In the genomic region with DNA sequence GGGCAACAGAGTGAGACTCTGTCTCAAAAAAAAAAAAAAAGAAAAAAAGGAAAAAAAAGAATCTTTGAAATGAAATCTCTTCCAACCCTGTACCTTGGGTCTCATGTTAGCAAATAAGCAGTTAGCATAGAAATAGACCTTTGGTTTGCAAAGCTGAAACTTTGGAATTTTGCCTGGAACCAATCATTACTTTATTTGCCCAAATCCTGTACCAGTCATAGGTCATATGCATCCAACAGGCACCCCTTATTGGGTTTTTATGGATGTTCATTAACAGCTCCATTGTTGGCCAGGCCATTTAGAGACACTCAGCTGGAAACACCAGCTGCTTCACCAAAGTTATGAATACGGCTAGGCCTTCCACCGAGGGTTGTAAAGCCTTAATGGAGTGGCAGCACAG, we compare ENCODE assay signal across 1 cellular context.
TF ChIP-seq lines count a peak whose summit lies in the region.

No MANE protein-coding gene starts in this region.

TF ChIP-seq in liver, 16 proteins besides CTCF, POLR2A, EP300 and RAD21 (continued from another document):
- TF ChIP-seq EGR1 (IDR thresholded peaks at IDR 0.05; ENCODE audit: low read depth in 2 of 2) (no peak), NR2F2 (IDR thresholded peaks at IDR 0.05) (no peak), FOXA2 (IDR thresholded peaks at IDR 0.05) (no peak), JUND (IDR thresholded peaks at IDR 0.05) (no peak), HNF4G (IDR thresholded peaks at IDR 0.05) (peak; percentile 72), RXRA (IDR thresholded peaks at IDR 0.05) (peak; percentile 45 to 53)
- TF ChIP-seq, protein P1, sequence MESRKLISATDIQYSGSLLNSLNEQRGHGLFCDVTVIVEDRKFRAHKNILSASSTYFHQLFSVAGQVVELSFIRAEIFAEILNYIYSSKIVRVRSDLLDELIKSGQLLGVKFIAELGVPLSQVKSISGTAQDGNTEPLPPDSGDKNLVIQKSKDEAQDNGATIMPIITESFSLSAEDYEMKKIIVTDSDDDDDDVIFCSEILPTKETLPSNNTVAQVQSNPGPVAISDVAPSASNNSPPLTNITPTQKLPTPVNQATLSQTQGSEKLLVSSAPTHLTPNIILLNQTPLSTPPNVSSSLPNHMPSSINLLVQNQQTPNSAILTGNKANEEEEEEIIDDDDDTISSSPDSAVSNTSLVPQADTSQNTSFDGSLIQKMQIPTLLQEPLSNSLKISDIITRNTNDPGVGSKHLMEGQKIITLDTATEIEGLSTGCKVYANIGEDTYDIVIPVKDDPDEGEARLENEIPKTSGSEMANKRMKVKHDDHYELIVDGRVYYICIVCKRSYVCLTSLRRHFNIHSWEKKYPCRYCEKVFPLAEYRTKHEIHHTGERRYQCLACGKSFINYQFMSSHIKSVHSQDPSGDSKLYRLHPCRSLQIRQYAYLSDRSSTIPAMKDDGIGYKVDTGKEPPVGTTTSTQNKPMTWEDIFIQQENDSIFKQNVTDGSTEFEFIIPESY (IDR thresholded peaks at IDR 0.05), result no peak
- TF ChIP-seq, protein P2, sequence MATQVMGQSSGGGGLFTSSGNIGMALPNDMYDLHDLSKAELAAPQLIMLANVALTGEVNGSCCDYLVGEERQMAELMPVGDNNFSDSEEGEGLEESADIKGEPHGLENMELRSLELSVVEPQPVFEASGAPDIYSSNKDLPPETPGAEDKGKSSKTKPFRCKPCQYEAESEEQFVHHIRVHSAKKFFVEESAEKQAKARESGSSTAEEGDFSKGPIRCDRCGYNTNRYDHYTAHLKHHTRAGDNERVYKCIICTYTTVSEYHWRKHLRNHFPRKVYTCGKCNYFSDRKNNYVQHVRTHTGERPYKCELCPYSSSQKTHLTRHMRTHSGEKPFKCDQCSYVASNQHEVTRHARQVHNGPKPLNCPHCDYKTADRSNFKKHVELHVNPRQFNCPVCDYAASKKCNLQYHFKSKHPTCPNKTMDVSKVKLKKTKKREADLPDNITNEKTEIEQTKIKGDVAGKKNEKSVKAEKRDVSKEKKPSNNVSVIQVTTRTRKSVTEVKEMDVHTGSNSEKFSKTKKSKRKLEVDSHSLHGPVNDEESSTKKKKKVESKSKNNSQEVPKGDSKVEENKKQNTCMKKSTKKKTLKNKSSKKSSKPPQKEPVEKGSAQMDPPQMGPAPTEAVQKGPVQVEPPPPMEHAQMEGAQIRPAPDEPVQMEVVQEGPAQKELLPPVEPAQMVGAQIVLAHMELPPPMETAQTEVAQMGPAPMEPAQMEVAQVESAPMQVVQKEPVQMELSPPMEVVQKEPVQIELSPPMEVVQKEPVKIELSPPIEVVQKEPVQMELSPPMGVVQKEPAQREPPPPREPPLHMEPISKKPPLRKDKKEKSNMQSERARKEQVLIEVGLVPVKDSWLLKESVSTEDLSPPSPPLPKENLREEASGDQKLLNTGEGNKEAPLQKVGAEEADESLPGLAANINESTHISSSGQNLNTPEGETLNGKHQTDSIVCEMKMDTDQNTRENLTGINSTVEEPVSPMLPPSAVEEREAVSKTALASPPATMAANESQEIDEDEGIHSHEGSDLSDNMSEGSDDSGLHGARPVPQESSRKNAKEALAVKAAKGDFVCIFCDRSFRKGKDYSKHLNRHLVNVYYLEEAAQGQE (IDR thresholded peaks at IDR 0.05), result no peak
